In genomic region chr4:6362896-6363295, GRCh38 we compare ENCODE assay signal across 13 cellular contexts.
DNase-seq lines count a peak whose midpoint lies in the region; ATAC-seq and TF ChIP-seq lines count a peak whose summit lies in the region.
"Had no signal": no experiment of that assay in that cellular context is flagged by ENCODE, and none has a peak within 500 bp of the region (broad histone marks: within the 10 kb centered on the region; RNA-seq: fewer than 3 reads in every experiment).

No MANE protein-coding gene starts in this region.

- no peak for TF ChIP-seq POLR2A in HCT116 (IDR thresholded peaks at IDR 0.05; ENCODE audit: borderline replicate concordance, extremely low read depth, insufficient read depth, insufficient read length)

- intact Hi-C loops in HCT116 (cut with micrococcal nuclease) (loop anchor here (1.0 kb wide), 1 partner anchor 31 kb away; no protein-coding TSS in a partner anchor), tibial artery (cut with DNase I; ENCODE audit: low total_unique reads) (no loop called here), ascending aorta (cut with DNase I) (no loop called here)

- H3K79me2 ChIP-seq in HCT116 (ENCODE audit: insufficient read depth, low read length) = no peaks in the 10 kb centered on the region

- H3K4me3 ChIP-seq in HCT116 (replicated peaks in 1 of 2; ENCODE audit: low read depth in 1 of 2, low read length in 2 of 2) = no peak overlapping the region
- H3K4me3 ChIP-seq in iPS DF 6.9 (ENCODE audit: low read length) = no peak overlapping the region
- no peak overlapping the region for H3K4me3 ChIP-seq in WERI-Rb-1 (ENCODE audit: low read depth, low read length)
- H3K4me3 ChIP-seq in tibial artery = no peak overlapping the region
- H3K4me3 ChIP-seq in ascending aorta = no peak overlapping the region
- H3K4me3 ChIP-seq: HAP-1 had no signal

- peak; percentile 60 for DNase-seq in AG20443 (ENCODE audit: low spot score)
- no peak for DNase-seq in HCT116 (ENCODE audit: low read depth, low spot score)
- DNase-seq in activated CD4-positive, alpha-beta T cell treated with anti-CD3 and anti-CD28 coated beads, Interleukin-2, amount 50 U/mL, for 1 hour = peak; percentile 15
- peak; percentile 47 for DNase-seq in iPS DF 6.9 (ENCODE audit: low read depth, low spot score)
- no peak for DNase-seq in WERI-Rb-1
- no peak for DNase-seq in tibial artery
- no peak for DNase-seq in pons (ENCODE audit: low spot score)
- no peak for DNase-seq in ascending aorta (ENCODE audit: low spot score in 2 of 2)
- DNase-seq: activated CD4-positive, CD25-positive, alpha-beta regulatory T cell; NCI-H1694 treated with DMSO at 0.1 percent for 48 hours had no signal

- no peak overlapping the region for H3K9ac ChIP-seq in HCT116 (ENCODE audit: low read length)

- no peak overlapping the region for H3K4me2 ChIP-seq in HCT116 (ENCODE audit: low read length)

- H3K9me3 ChIP-seq in HCT116 (ENCODE audit: control insufficient read depth in 1 of 2, insufficient read depth in 1 of 2, low read depth in 1 of 2, low read length in 2 of 2) = no peaks in the 10 kb centered on the region
- H3K9me3 ChIP-seq in iPS DF 6.9 (ENCODE audit: control insufficient read depth, insufficient read depth, low read length) = no peaks in the 10 kb centered on the region
- no peaks in the 10 kb centered on the region for H3K9me3 ChIP-seq in WERI-Rb-1 (ENCODE audit: severe bottlenecking)
- no peaks in the 10 kb centered on the region for H3K9me3 ChIP-seq in tibial artery
- H3K9me3 ChIP-seq in ascending aorta = no peaks in the 10 kb centered on the region
- H3K9me3 ChIP-seq: HAP-1 had no signal

- H3K27ac ChIP-seq in HCT116 (ENCODE audit: low read depth, low read length) (no peak overlapping the region), iPS DF 6.9 (ENCODE audit: low read length) (no peak overlapping the region), WERI-Rb-1 (no peak overlapping the region), tibial artery (no peak overlapping the region), ascending aorta (no peak overlapping the region)

- H3K27me3 ChIP-seq in HCT116 (ENCODE audit: insufficient read depth, low read length) (peaks cover 10% of the 10 kb centered on the region; the same call in 1 of the 2 replicates), iPS DF 6.9 (ENCODE audit: control insufficient read depth, insufficient read depth, low read length) (no peaks in the 10 kb centered on the region), WERI-Rb-1 (ENCODE audit: insufficient read depth, low read depth, severe bottlenecking) (no peaks in the 10 kb centered on the region), tibial artery (peaks cover 0 to 42% of the 10 kb centered on the region in 2 donors), ascending aorta (no peaks in the 10 kb centered on the region)

- no CpG with 5 or more reads among the region's 8 CpGs for WGBS in iPS DF 6.9 (ENCODE audit: insufficient coverage, insufficient read length)

- TF ChIP-seq CTCF in HCT116 (IDR thresholded peaks at IDR 0.05 in 2 of 3, conservative IDR thresholded peaks at IDR 0.05 in 1 of 3; ENCODE audit: borderline replicate concordance in 1 of 3, insufficient read depth in 1 of 3, low read depth in 2 of 3, low read length in 2 of 3) = no peak
- TF ChIP-seq CTCF in WERI-Rb-1 (IDR thresholded peaks at IDR 0.05; ENCODE audit: low read depth, low read length) = no peak
- TF ChIP-seq CTCF in tibial artery (IDR thresholded peaks at IDR 0.05) = no peak
- TF ChIP-seq CTCF in ascending aorta (IDR thresholded peaks at IDR 0.05) = no peak

- RAD21 ChIA-PET in HCT116 (lab: Charles Lee; ENCODE audit: low non-redundant PET in 1 of 2, low total read pairs in 2 of 2, uncharacterized antibody in 2 of 2, unreplicated experiment in 2 of 2) = no interaction called here

- CTCF ChIA-PET in HCT116 (lab: Charles Lee) = interaction anchor here (1.6 kb wide), 1 partner anchor 31 kb away, joined by 4 read pairs; no protein-coding TSS in a partner anchor

- no peaks in the 10 kb centered on the region for H3K36me3 ChIP-seq in HCT116 (ENCODE audit: control insufficient read depth in 1 of 2, insufficient read depth in 2 of 2, low read length in 2 of 2)
- no peaks in the 10 kb centered on the region for H3K36me3 ChIP-seq in iPS DF 6.9 (ENCODE audit: control insufficient read depth, insufficient read depth, low read length)
- H3K36me3 ChIP-seq in WERI-Rb-1 = no peaks in the 10 kb centered on the region
- H3K36me3 ChIP-seq in tibial artery = no peaks in the 10 kb centered on the region
- no peaks in the 10 kb centered on the region for H3K36me3 ChIP-seq in ascending aorta
- H3K36me3 ChIP-seq: HAP-1 had no signal

- POLR2A ChIA-PET in HCT116 (lab: Charles Lee) = no interaction called here

- H4K20me1 ChIP-seq in HCT116 (ENCODE audit: insufficient read depth) = no peaks in the 10 kb centered on the region

- TF ChIP-seq RAD21 in HCT116 (IDR thresholded peaks at IDR 0.05; ENCODE audit: low read depth) = no peak

- no peak overlapping the region for H2AFZ ChIP-seq in HCT116 (ENCODE audit: low read depth, low read length, poor library complexity, severe bottlenecking)

- no peaks in the 10 kb centered on the region for H3K4me1 ChIP-seq in HCT116 (ENCODE audit: control insufficient read depth in 1 of 2, insufficient read depth in 2 of 2, low read length in 2 of 2)
- 0 out of 2 replicates have a peak, but pooled peaks cover 2% of the 10 kb centered on the region for H3K4me1 ChIP-seq in iPS DF 6.9 (ENCODE audit: control insufficient read depth, insufficient read depth, low read length)
- no peaks in the 10 kb centered on the region for H3K4me1 ChIP-seq in tibial artery
- H3K4me1 ChIP-seq in ascending aorta = no peaks in the 10 kb centered on the region
- H3K4me1 ChIP-seq: HAP-1 had no signal

- H3K9me2 ChIP-seq in HCT116 (ENCODE audit: insufficient read depth) = no peaks in the 10 kb centered on the region

- no TSS peak for BruUV-seq in HCT116 (replicated peaks; lab: Mats Ljungman, UMichigan)

- peak; percentile 49; the same call in 1 of the 2 replicates for ATAC-seq in HCT116
- ATAC-seq: effector memory CD8-positive, alpha-beta T cell; naive thymus-derived CD8-positive, alpha-beta T cell had no signal

TF ChIP-seq in HCT116, 20 proteins besides CTCF, POLR2A, EP300 and RAD21:
- TF ChIP-seq REST (IDR thresholded peaks at IDR 0.05; ENCODE audit: low read depth) = peak; percentile 94
- no peak for TF ChIP-seq CBX3 (IDR thresholded peaks at IDR 0.05; ENCODE audit: low read depth)
TF ChIP-seq in HCT116: peak in this region for 1.

Comparison
In these comparisons a context has a peak if more than half of its experiments do, and no peak if none do; other contexts are left out.
1. DNase-seq: peak in AG20443 (single experiment), activated CD4-positive, alpha-beta T cell treated with anti-CD3 and anti-CD28 coated beads, Interleukin-2, amount 50 U/mL, for 1 hour (single experiment) and iPS DF 6.9 (single experiment); none in HCT116 (single experiment), WERI-Rb-1 (single experiment), tibial artery (0 of 2), pons (single experiment) and ascending aorta (0 of 2).